Comparison of ENCODE assay signal across 14 cellular contexts in the genomic region with DNA sequence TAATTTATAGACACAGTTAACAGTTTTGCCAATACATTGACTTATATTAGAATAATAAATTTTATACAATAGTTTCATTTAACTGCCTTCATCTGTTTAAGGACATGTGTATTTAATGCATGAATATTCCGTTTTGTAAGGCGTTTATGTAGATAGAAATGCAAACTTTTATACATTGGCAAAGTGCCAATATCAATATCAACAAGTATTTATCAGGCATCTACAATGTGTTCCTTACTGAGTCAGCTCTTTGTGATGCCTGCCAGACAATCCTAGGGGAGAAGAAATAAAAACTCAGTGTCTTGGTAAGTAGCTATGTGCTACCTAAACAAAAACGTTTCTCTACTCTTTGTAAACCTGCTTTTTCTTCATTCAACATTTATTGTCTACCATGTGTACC.
"Had no signal": no experiment of that assay in that cellular context is flagged by ENCODE, and none has a peak within 500 bp of the region (broad histone marks: within the 10 kb centered on the region; RNA-seq: fewer than 3 reads in every experiment).

No MANE protein-coding gene starts in this region.

- ATAC-seq: gastrocnemius medialis; heart left ventricle; natural killer cell treated with Interleukin-12 subunit alpha and Interleukin-12 subunit beta and Interleukin-15 and Interleukin-18, amount 100 ng/mL, for 72 hours; stimulated activated naive CD8-positive, alpha-beta T cell treated with anti-CD3 and anti-CD28 coated beads, Interleukin-15, Interleukin-2, amounts not matched to agents 100 U/mL and 50 U/mL, for 24 hours had no signal

- H3K4me2 ChIP-seq: smooth muscle cell had no signal

- H3K36me3 ChIP-seq: gastrocnemius medialis, heart left ventricle, transverse colon, vagina had no signal

- H3K27me3 ChIP-seq: gastrocnemius medialis, heart left ventricle, transverse colon, vagina had no signal

- H3K4me1 ChIP-seq: gastrocnemius medialis, heart left ventricle, transverse colon, vagina had no signal

- H3K27ac ChIP-seq: gastrocnemius medialis, heart left ventricle, transverse colon, vagina had no signal

- DNase-seq: activated CD4-positive, alpha-beta T cell treated with anti-CD3 and anti-CD28 coated beads, Interleukin-2, amount 50 U/mL, for 4 hours; activated CD4-positive, CD25-positive, alpha-beta regulatory T cell treated with anti-CD3 and anti-CD28 coated beads, Interleukin-2, amount 50 U/mL, for 72 hours; activated naive CD4-positive, alpha-beta T cell treated with anti-CD3 and anti-CD28 coated beads for 36 hours; effector CD8-positive, alpha-beta T cell; gastrocnemius medialis; heart left ventricle; immature natural killer cell; mesendoderm; posterior cingulate gyrus; stimulated activated naive CD8-positive, alpha-beta T cell treated with anti-CD3 and anti-CD28 coated beads, Interleukin-15, Interleukin-2, amounts not matched to agents 100 U/mL and 50 U/mL, for 24 hours; transverse colon had no signal

- H3K4me3 ChIP-seq: gastrocnemius medialis, heart left ventricle, smooth muscle cell, transverse colon, vagina had no signal

- H3K9me3 ChIP-seq: gastrocnemius medialis, heart left ventricle, transverse colon, vagina had no signal
